25 cellular contexts compared by ENCODE assay signal in genomic region chr14:70234066-70234950, GRCh38. TPM values are rescaled to one million over a fixed set of nuclear protein-coding genes. Genes with fewer than 3 reads are reported as not detected.
"Had no signal": no experiment of that assay in that cellular context is flagged by ENCODE, and none has a peak within 500 bp of the region (broad histone marks: within the 10 kb centered on the region; RNA-seq: fewer than 3 reads in every experiment).

No MANE protein-coding gene starts in this region.

- H3K4me2 ChIP-seq: hepatocyte had no signal

- H3K36me3 ChIP-seq: gastrocnemius medialis, left lung, prostate gland, right atrium auricular region, sigmoid colon, suprapubic skin, thyroid gland, uterus had no signal

- DNase-seq: central memory CD4-positive, alpha-beta T cell; dorsolateral prefrontal cortex; effector CD4-positive, alpha-beta T cell; foreskin fibroblast; gastrocnemius medialis; head of caudate nucleus; left cardiac atrium; naive thymus-derived CD8-positive, alpha-beta T cell; nucleus accumbens; sigmoid colon; stimulated activated CD4-positive, alpha-beta T cell treated with anti-CD3 and anti-CD28 coated beads, Interleukin-2, amount 100 ng/mL, for 24 hours; stimulated activated CD4-positive, alpha-beta T cell treated with anti-CD3 and anti-CD28 coated beads, Interleukin-4, amount 100 ng/mL, for 24 hours; thyroid gland; uterus had no signal

- H3K9me3 ChIP-seq: gastrocnemius medialis, left lung, prostate gland, right atrium auricular region, sigmoid colon, suprapubic skin, thyroid gland, uterus had no signal

- H3K4me3 Mint-ChIP-seq: naive thymus-derived CD8-positive, alpha-beta T cell; neural crest cell; stimulated activated effector memory CD8-positive, alpha-beta T cell treated with anti-CD3 and anti-CD28 coated beads, Interleukin-12 subunit alpha, Interleukin-12 subunit beta, amount 100 ng/mL, for 72 hours; stimulated activated naive CD8-positive, alpha-beta T cell treated with anti-CD3 and anti-CD28 coated beads, Interleukin-15, Interleukin-2, amounts not matched to agents 100 ng/mL and 50 ng/mL, for 24 hours had no signal

- H3K27ac ChIP-seq: dorsolateral prefrontal cortex, epithelial cell of prostate, gastrocnemius medialis, hepatocyte, left lung, prostate gland, right atrium auricular region, sigmoid colon, suprapubic skin, thyroid gland, uterus had no signal

- H2AFZ ChIP-seq: hepatocyte had no signal

- H3K27me3 ChIP-seq: gastrocnemius medialis, hepatocyte, right atrium auricular region, sigmoid colon, thyroid gland, uterus had no signal

- H3K4me1 ChIP-seq: gastrocnemius medialis, left lung, prostate gland, right atrium auricular region, sigmoid colon, suprapubic skin, thyroid gland, uterus had no signal

- H3K4me1 Mint-ChIP-seq: naive thymus-derived CD8-positive, alpha-beta T cell; stimulated activated effector memory CD8-positive, alpha-beta T cell treated with anti-CD3 and anti-CD28 coated beads, Interleukin-12 subunit alpha, Interleukin-12 subunit beta, amount 100 ng/mL, for 72 hours had no signal

- H3K9me3 Mint-ChIP-seq: neural crest cell; stimulated activated effector memory CD8-positive, alpha-beta T cell treated with anti-CD3 and anti-CD28 coated beads, Interleukin-12 subunit alpha, Interleukin-12 subunit beta, amount 100 ng/mL, for 72 hours; stimulated activated naive CD8-positive, alpha-beta T cell treated with anti-CD3 and anti-CD28 coated beads, Interleukin-15, Interleukin-2, amounts not matched to agents 100 ng/mL and 50 ng/mL, for 24 hours had no signal

- ATAC-seq: esophagus mucosa; gastrocnemius medialis; left cardiac atrium; left lung; naive thymus-derived CD8-positive, alpha-beta T cell; stimulated activated effector memory CD8-positive, alpha-beta T cell treated with anti-CD3 and anti-CD28 coated beads, Interleukin-12 subunit alpha, Interleukin-12 subunit beta, amount 100 ng/mL, for 72 hours had no signal

- H3K4me3 ChIP-seq: dorsolateral prefrontal cortex, gastrocnemius medialis, hepatocyte, left lung, prostate gland, right atrium auricular region, sigmoid colon, suprapubic skin, thyroid gland, uterus had no signal

- H3K27ac Mint-ChIP-seq: naive thymus-derived CD8-positive, alpha-beta T cell; stimulated activated effector memory CD8-positive, alpha-beta T cell treated with anti-CD3 and anti-CD28 coated beads, Interleukin-12 subunit alpha, Interleukin-12 subunit beta, amount 100 ng/mL, for 72 hours; stimulated activated naive CD8-positive, alpha-beta T cell treated with anti-CD3 and anti-CD28 coated beads, Interleukin-15, Interleukin-2, amounts not matched to agents 100 ng/mL and 50 ng/mL, for 24 hours had no signal

- H3K36me3 Mint-ChIP-seq: naive thymus-derived CD8-positive, alpha-beta T cell; stimulated activated effector memory CD8-positive, alpha-beta T cell treated with anti-CD3 and anti-CD28 coated beads, Interleukin-12 subunit alpha, Interleukin-12 subunit beta, amount 100 ng/mL, for 72 hours had no signal

RNA-seq across cellular contexts. Expression of gene SLC8A3, which starts 45.6 kb away (rescaled TPM):
- total RNA-seq: naive thymus-derived CD8-positive, alpha-beta T cell; osteocyte had no signal
- polyA plus RNA-seq: naive thymus-derived CD8-positive, alpha-beta T cell had no signal
